Comparison of ENCODE assay signal across 8 cellular contexts in genomic region chr1:226937940-226938725, GRCh38. TPM values are rescaled to one million over a fixed set of nuclear protein-coding genes. Genes with fewer than 3 reads are reported as not detected.
DNase-seq lines count a peak whose midpoint lies in the region; ATAC-seq and TF ChIP-seq lines count a peak whose summit lies in the region.
"Had no signal": no experiment of that assay in that cellular context is flagged by ENCODE, and none has a peak within 500 bp of the region (broad histone marks: within the 10 kb centered on the region; RNA-seq: fewer than 3 reads in every experiment).

No MANE protein-coding gene starts in this region.

- peak overlapping the region; percentile 86 to 91 (median 89) for H3K4me3 Mint-ChIP-seq in T-cell
- H3K4me3 Mint-ChIP-seq in stimulated activated effector memory CD8-positive, alpha-beta T cell treated with anti-CD3 and anti-CD28 coated beads, Interleukin-12 subunit alpha, Interleukin-12 subunit beta, amount 100 ng/mL, for 72 hours = peak overlapping the region; percentile 86

- H3K9ac ChIP-seq in iPS-18a (ENCODE audit: low read length) = no peak overlapping the region

- ATAC-seq in T-cell (replicated peaks in 1 of 4) (no peak), HG02885 (IDR thresholded peaks at IDR 0.05; ENCODE audit: poor library complexity, unreplicated experiment) (no peak)
- no peak for ATAC-seq in stimulated activated effector memory CD8-positive, alpha-beta T cell treated with anti-CD3 and anti-CD28 coated beads, Interleukin-12 subunit alpha, Interleukin-12 subunit beta, amount 100 ng/mL, for 72 hours

- H3K27ac ChIP-seq in HL-60 (replicated peaks) = peak overlapping the region; percentile 99
- peak overlapping the region; percentile 66 for H3K27ac ChIP-seq in iPS-18a (ENCODE audit: low read length)

- H3K4me1 Mint-ChIP-seq in T-cell = peaks cover 35 to 39% (median 37%) of the 10 kb centered on the region in 3 donors
- peaks cover 35% of the 10 kb centered on the region for H3K4me1 Mint-ChIP-seq in stimulated activated effector memory CD8-positive, alpha-beta T cell treated with anti-CD3 and anti-CD28 coated beads, Interleukin-12 subunit alpha, Interleukin-12 subunit beta, amount 100 ng/mL, for 72 hours

- no peak overlapping the region for H3K4me3 ChIP-seq in HL-60 (replicated peaks; ENCODE audit: insufficient read depth, low read length)
- H3K4me3 ChIP-seq in iPS-18a (ENCODE audit: low read length) = peak overlapping the region; percentile 72

- H3K36me3 Mint-ChIP-seq in T-cell = peaks cover 20% of the 10 kb centered on the region
- H3K36me3 Mint-ChIP-seq in stimulated activated effector memory CD8-positive, alpha-beta T cell treated with anti-CD3 and anti-CD28 coated beads, Interleukin-12 subunit alpha, Interleukin-12 subunit beta, amount 100 ng/mL, for 72 hours = peaks cover 26% of the 10 kb centered on the region

- CTCF ChIA-PET in T-cell (lab: Charles Lee) = interaction anchor here in 1 of 2 donors (0.6 to 1.2 kb wide), 3 partner anchors 26 to 1476 kb away, joined by 3 read pairs; no protein-coding TSS in a partner anchor

- H3K27ac Mint-ChIP-seq in T-cell = peak overlapping the region; percentile 96 to 98
- peak overlapping the region; percentile 97 for H3K27ac Mint-ChIP-seq in stimulated activated effector memory CD8-positive, alpha-beta T cell treated with anti-CD3 and anti-CD28 coated beads, Interleukin-12 subunit alpha, Interleukin-12 subunit beta, amount 100 ng/mL, for 72 hours

- DNase-seq in HL-60 (ENCODE audit: low read depth in 1 of 2, low spot score in 1 of 2) (peak in 1 of 2 experiments; percentile 56), T-cell (no peak), GM20000 (ENCODE audit: low spot score) (no peak), NCI-H69 (lab: John Stamatoyannopoulos, UW) (no peak)
- no peak for DNase-seq in stimulated activated effector memory CD8-positive, alpha-beta T cell treated with anti-CD3 and anti-CD28 coated beads, Interleukin-12 subunit alpha, Interleukin-12 subunit beta, amount 100 ng/mL, for 72 hours (ENCODE audit: low spot score in 2 of 2)
- DNase-seq: NCI-H1694 treated with DMSO at 0.1 percent for 48 hours had no signal

- H3K27me3 ChIP-seq in HL-60 (ENCODE audit: insufficient read depth, poor library complexity, severe bottlenecking) (no peaks in the 10 kb centered on the region), iPS-18a (ENCODE audit: control insufficient read depth, insufficient read depth, low read length) (peaks cover 7% of the 10 kb centered on the region)

- no peaks in the 10 kb centered on the region for H3K36me3 ChIP-seq in iPS-18a (ENCODE audit: control insufficient read depth, low read depth, low read length)

- H3K27me3 Mint-ChIP-seq in T-cell = no peaks in the 10 kb centered on the region

- TF ChIP-seq CTCF in HL-60 (IDR thresholded peaks at IDR 0.05; ENCODE audit: insufficient read depth, low read length) = no peak
- no peak for TF ChIP-seq CTCF in GM20000 (IDR thresholded peaks at IDR 0.05; ENCODE audit: extremely low read depth, missing control alignments)

- H3K4me1 ChIP-seq in iPS-18a (ENCODE audit: control insufficient read depth, low read depth, low read length) = peaks cover 9% of the 10 kb centered on the region

- POLR2A ChIA-PET in T-cell (lab: Charles Lee) = interaction anchor here (0.6 to 1.0 kb wide), 4 partner anchors 34 to 1046 kb away, joined by 3 to 9 read pairs (median 4); no protein-coding TSS in a partner anchor

- H3K9me3 Mint-ChIP-seq in T-cell = peaks cover 14 to 18% (median 15%) of the 10 kb centered on the region in 3 donors
- peaks cover 15% of the 10 kb centered on the region for H3K9me3 Mint-ChIP-seq in stimulated activated effector memory CD8-positive, alpha-beta T cell treated with anti-CD3 and anti-CD28 coated beads, Interleukin-12 subunit alpha, Interleukin-12 subunit beta, amount 100 ng/mL, for 72 hours

- no peaks in the 10 kb centered on the region for H3K9me3 ChIP-seq in iPS-18a (ENCODE audit: control insufficient read depth, low read depth, low read length)

RNA-seq across cellular contexts. Expression of gene COQ8A, which starts 2.0 kb away (rescaled TPM):
- 10 to 100 TPM; 39.7 to 85.9 (median 65.0) TPM for total RNA-seq in T-cell
